In genomic region chr4:158193171-158193749, GRCh38 we compare ENCODE assay signal across 8 cellular contexts. TPM values are rescaled to one million over a fixed set of nuclear protein-coding genes. Genes with fewer than 3 reads are reported as not detected.
DNase-seq lines count a peak whose midpoint lies in the region; ATAC-seq and TF ChIP-seq lines count a peak whose summit lies in the region.

No MANE protein-coding gene starts in this region.

- no peak for TF ChIP-seq POLR2A in adrenal gland (IDR thresholded peaks at IDR 0.05)

- no peaks in the 10 kb centered on the region for H3K27me3 ChIP-seq in adrenal gland
- no peaks in the 10 kb centered on the region for H3K27me3 ChIP-seq in tibial artery

- 35 to 40% (median 38%) methylated on average over 3 of the region's 3 CpGs for WGBS in adrenal gland, 4 donors

- H3K36me3 ChIP-seq in adrenal gland (replicated peaks in 1 of 2) (no peaks in the 10 kb centered on the region), tibial artery (no peaks in the 10 kb centered on the region)

- no peak for TF ChIP-seq EP300 in Ishikawa (IDR thresholded peaks at IDR 0.05; ENCODE audit: borderline replicate concordance)

- H3K4me1 ChIP-seq in adrenal gland (replicated peaks in 1 of 2) = peaks cover 0 to 5% of the 10 kb centered on the region in 2 donors
- peaks cover 0 to 36% (median 20%) of the 10 kb centered on the region in 4 donors for H3K4me1 ChIP-seq in tibial artery

- peak; percentile 70 for TF ChIP-seq RAD21 in Ishikawa (IDR thresholded peaks at IDR 0.05; ENCODE audit: low read depth)

- ATAC-seq in GM18511 (IDR thresholded peaks at IDR 0.05; ENCODE audit: unreplicated experiment) = peak; percentile 73

- peak; percentile 51 for DNase-seq in AG08395 (ENCODE audit: low spot score)
- no peak for DNase-seq in adrenal gland
- peak; percentile 65 for DNase-seq in iPS-NIHi11 (ENCODE audit: low spot score)
- DNase-seq in tibial artery = no peak
- no peak for DNase-seq in NCI-H2107 (lab: John Stamatoyannopoulos, UW)
- no peak for DNase-seq in hepatic stellate cell (ENCODE audit: low spot score)

- H3K27ac ChIP-seq in adrenal gland = no peak overlapping the region
- peak overlapping the region; percentile 81 to 87 for H3K27ac ChIP-seq in tibial artery

- intact Hi-C loops in adrenal gland (cut with DNase I) (loop anchor here (10.0 kb wide), 1 partner anchor 62 kb away; no protein-coding TSS in a partner anchor), tibial artery (cut with DNase I; ENCODE audit: low total_unique reads) (no loop called here)

- H3K9me3 ChIP-seq in adrenal gland (replicated peaks in 1 of 3) (no peaks in the 10 kb centered on the region), tibial artery (no peaks in the 10 kb centered on the region)

- TF ChIP-seq CTCF in adrenal gland (IDR thresholded peaks at IDR 0.05) (peak; percentile 44 to 73 (median 65)), tibial artery (IDR thresholded peaks at IDR 0.05) (peak; percentile 49 to 66)

- no peak overlapping the region for H3K4me3 ChIP-seq in adrenal gland
- H3K4me3 ChIP-seq in tibial artery = no peak overlapping the region

TF ChIP-seq in Ishikawa, 13 proteins besides CTCF, POLR2A, EP300 and RAD21:
- no peak for TF ChIP-seq TAF1 (IDR thresholded peaks at IDR 0.05; ENCODE audit: low read depth)
- TF ChIP-seq MAX (IDR thresholded peaks at IDR 0.05) = no peak
- no peak for TF ChIP-seq REST (IDR thresholded peaks at IDR 0.05; ENCODE audit: low read depth)
- TF ChIP-seq USF1 (IDR thresholded peaks at IDR 0.05) = no peak
- no peak for TF ChIP-seq CEBPB (IDR thresholded peaks at IDR 0.05)
- no peak for TF ChIP-seq TEAD4 (IDR thresholded peaks at IDR 0.05)
- TF ChIP-seq EGR1 (IDR thresholded peaks at IDR 0.05) = no peak
- no peak for TF ChIP-seq TCF12 (IDR thresholded peaks at IDR 0.05; ENCODE audit: low read depth)
- TF ChIP-seq ZBTB7A (IDR thresholded peaks at IDR 0.05; ENCODE audit: low read depth) = no peak
- no peak for TF ChIP-seq NFIC (IDR thresholded peaks at IDR 0.05)
- no peak for TF ChIP-seq CREB1 (IDR thresholded peaks at IDR 0.05; ENCODE audit: low read depth)
- TF ChIP-seq YY1 (IDR thresholded peaks at IDR 0.05; ENCODE audit: low read depth) = no peak
- no peak for TF ChIP-seq FOXM1 (IDR thresholded peaks at IDR 0.05; ENCODE audit: borderline replicate concordance, low read depth)

RNA-seq across cellular contexts. Expression of gene TMEM144, which starts 17.0 kb away (rescaled TPM):
- 10 to 100 TPM; 14.4 to 55.4 (median 23.4) TPM for total RNA-seq in adrenal gland
- polyA plus RNA-seq in adrenal gland = 10 to 100 TPM; 10.1 to 18.7 (median 14.0) TPM

RNA-seq across cellular contexts. Expression of gene GASK1B, which starts 20.4 kb away (rescaled TPM):
- 100 to 1,000 TPM; 120 to 556 (median 434) TPM for total RNA-seq in adrenal gland
- polyA plus RNA-seq in adrenal gland = 100 to 1,000 TPM in 1 of 3 donors, 10 to 100 TPM in 2; 35.4 to 165 (median 38.1) TPM

Comparison
In these comparisons a context has a peak if more than half of its experiments do, and no peak if none do; other contexts are left out.
1. DNase-seq: peak in AG08395 (single experiment) and iPS-NIHi11 (single experiment); none in adrenal gland (0 of 7), tibial artery (0 of 2), NCI-H2107 (single experiment) and hepatic stellate cell (single experiment).
2. H3K27ac ChIP-seq: peak in tibial artery (2 of 2); none in adrenal gland (0 of 5).